Comparison of ENCODE assay signal across 1 cellular context in the genomic region with DNA sequence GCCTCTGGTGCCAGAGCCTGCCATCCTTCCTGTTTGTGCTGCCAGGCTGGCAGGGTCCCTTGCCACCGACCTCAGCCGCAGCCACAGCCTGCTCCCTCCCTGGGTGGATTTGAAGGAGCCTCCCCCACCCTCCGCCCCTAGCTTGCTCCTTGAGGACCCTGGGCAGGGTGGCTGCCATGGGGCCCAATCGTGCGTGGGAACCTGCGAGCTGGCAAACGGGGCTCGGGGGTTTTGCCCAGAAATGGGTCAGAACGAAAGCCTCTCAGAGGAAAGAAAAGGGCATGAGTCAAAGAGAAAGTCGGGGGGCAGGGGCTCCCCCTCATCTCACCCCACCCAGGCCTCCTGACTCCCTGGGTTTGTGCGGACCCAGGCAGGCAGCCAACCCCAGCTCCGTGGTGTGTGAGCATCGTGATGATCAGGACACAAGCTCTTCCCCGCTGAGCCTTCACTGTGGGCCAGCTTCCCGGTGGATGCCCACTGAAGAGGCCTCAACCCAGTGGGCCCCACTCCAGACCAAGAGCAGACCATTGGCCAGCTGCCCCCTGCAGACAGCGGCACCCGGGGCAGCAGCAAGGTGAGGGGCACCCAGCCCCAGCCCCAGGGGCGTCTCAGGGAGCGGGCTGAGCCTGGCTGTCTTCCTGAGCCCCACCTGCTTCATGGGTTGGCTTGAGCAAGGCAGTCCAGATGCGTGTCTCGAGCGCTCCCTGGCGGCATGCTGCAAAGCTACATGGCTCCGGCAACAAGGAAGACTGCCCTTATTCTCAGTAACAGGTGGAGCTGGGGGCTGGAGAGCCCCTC.
A peak's percentile ranks its signal among the peaks of the same experiment; 100 is the strongest.
TF ChIP-seq lines count a peak whose summit lies in the region.

No MANE protein-coding gene starts in this region.

TF ChIP-seq in HepG2, 621 proteins besides CTCF, POLR2A, EP300 and RAD21 (continued from another document and continues in another):
- TF ChIP-seq, protein P1, sequence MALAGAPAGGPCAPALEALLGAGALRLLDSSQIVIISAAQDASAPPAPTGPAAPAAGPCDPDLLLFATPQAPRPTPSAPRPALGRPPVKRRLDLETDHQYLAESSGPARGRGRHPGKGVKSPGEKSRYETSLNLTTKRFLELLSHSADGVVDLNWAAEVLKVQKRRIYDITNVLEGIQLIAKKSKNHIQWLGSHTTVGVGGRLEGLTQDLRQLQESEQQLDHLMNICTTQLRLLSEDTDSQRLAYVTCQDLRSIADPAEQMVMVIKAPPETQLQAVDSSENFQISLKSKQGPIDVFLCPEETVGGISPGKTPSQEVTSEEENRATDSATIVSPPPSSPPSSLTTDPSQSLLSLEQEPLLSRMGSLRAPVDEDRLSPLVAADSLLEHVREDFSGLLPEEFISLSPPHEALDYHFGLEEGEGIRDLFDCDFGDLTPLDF (CRISPR knock-in tag; IDR thresholded peaks at IDR 0.05): no peak
- TF ChIP-seq BHLHE40 (IDR thresholded peaks at IDR 0.05; ENCODE audit: low read length) (no peak), ZNF558 (CRISPR knock-in tag; IDR thresholded peaks at IDR 0.05; ENCODE audit: borderline replicate concordance) (no peak), REPIN1 (CRISPR knock-in tag; IDR thresholded peaks at IDR 0.05; ENCODE audit: borderline replicate concordance, low read depth) (no peak), ZNF768 (CRISPR knock-in tag; IDR thresholded peaks at IDR 0.05) (no peak), RBM39 (IDR thresholded peaks at IDR 0.05; ENCODE audit: low read depth, low read length, poor library complexity, severe bottlenecking) (peak; percentile 30), ZNF343 (CRISPR knock-in tag; IDR thresholded peaks at IDR 0.05) (no peak), PHB2 (IDR thresholded peaks at IDR 0.05; ENCODE audit: partially characterized antibody) (no peak), MLLT10 (CRISPR knock-in tag; IDR thresholded peaks at IDR 0.05) (no peak), CEBPG (CRISPR knock-in tag; IDR thresholded peaks at IDR 0.05) (0 out of 2 replicates have a peak, but pooled peaks have one; percentile 27), ZBTB38 (CRISPR knock-in tag; IDR thresholded peaks at IDR 0.05) (peak; percentile 34; the same call in 1 of the 2 replicates), ZNF451 (CRISPR knock-in tag; IDR thresholded peaks at IDR 0.05) (no peak), SMC3 (IDR thresholded peaks at IDR 0.05; ENCODE audit: low read length) (peak; percentile 68), KDM6A (CRISPR knock-in tag; IDR thresholded peaks at IDR 0.05; ENCODE audit: low read depth) (no peak), TOPORS (CRISPR knock-in tag; IDR thresholded peaks at IDR 0.05) (no peak), SAP130 (CRISPR knock-in tag; IDR thresholded peaks at IDR 0.05; ENCODE audit: low read depth) (peak; percentile 36), ZNF557 (CRISPR knock-in tag; IDR thresholded peaks at IDR 0.05) (no peak), ZKSCAN1 (IDR thresholded peaks at IDR 0.05; ENCODE audit: low read length) (no peak), ZFP1 (CRISPR knock-in tag; IDR thresholded peaks at IDR 0.05) (no peak), ZNF570 (CRISPR knock-in tag; IDR thresholded peaks at IDR 0.05; ENCODE audit: borderline replicate concordance) (no peak), EED (CRISPR knock-in tag; IDR thresholded peaks at IDR 0.05) (no peak), KLF11 (CRISPR knock-in tag; IDR thresholded peaks at IDR 0.05) (no peak), ZKSCAN8 (CRISPR knock-in tag; IDR thresholded peaks at IDR 0.05; ENCODE audit: borderline replicate concordance) (no peak), ZNF766 (CRISPR knock-in tag; IDR thresholded peaks at IDR 0.05; ENCODE audit: borderline replicate concordance) (no peak), SSRP1 (CRISPR knock-in tag; IDR thresholded peaks at IDR 0.05) (peak; percentile 25; the same call in 1 of the 2 replicates), SMAD9 (CRISPR knock-in tag; IDR thresholded peaks at IDR 0.05) (no peak), MATR3 (CRISPR knock-in tag; IDR thresholded peaks at IDR 0.05) (no peak), ZFAT (CRISPR knock-in tag; conservative IDR thresholded peaks at IDR 0.05) (no peak), ZNF33B (CRISPR knock-in tag; IDR thresholded peaks at IDR 0.05) (no peak), ZNF879 (CRISPR knock-in tag; IDR thresholded peaks at IDR 0.05) (no peak), FOXC1 (CRISPR knock-in tag; IDR thresholded peaks at IDR 0.05; ENCODE audit: borderline replicate concordance) (0 out of 2 replicates have a peak, but pooled peaks have one; percentile 50), POLR2AphosphoS2 (IDR thresholded peaks at IDR 0.05; ENCODE audit: low read depth, low read length) (no peak)
- TF ChIP-seq, protein P2, sequence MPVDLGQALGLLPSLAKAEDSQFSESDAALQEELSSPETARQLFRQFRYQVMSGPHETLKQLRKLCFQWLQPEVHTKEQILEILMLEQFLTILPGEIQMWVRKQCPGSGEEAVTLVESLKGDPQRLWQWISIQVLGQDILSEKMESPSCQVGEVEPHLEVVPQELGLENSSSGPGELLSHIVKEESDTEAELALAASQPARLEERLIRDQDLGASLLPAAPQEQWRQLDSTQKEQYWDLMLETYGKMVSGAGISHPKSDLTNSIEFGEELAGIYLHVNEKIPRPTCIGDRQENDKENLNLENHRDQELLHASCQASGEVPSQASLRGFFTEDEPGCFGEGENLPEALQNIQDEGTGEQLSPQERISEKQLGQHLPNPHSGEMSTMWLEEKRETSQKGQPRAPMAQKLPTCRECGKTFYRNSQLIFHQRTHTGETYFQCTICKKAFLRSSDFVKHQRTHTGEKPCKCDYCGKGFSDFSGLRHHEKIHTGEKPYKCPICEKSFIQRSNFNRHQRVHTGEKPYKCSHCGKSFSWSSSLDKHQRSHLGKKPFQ (CRISPR knock-in tag; IDR thresholded peaks at IDR 0.05; ENCODE audit: insufficient replicate concordance): no peak
- TF ChIP-seq, protein P3, sequence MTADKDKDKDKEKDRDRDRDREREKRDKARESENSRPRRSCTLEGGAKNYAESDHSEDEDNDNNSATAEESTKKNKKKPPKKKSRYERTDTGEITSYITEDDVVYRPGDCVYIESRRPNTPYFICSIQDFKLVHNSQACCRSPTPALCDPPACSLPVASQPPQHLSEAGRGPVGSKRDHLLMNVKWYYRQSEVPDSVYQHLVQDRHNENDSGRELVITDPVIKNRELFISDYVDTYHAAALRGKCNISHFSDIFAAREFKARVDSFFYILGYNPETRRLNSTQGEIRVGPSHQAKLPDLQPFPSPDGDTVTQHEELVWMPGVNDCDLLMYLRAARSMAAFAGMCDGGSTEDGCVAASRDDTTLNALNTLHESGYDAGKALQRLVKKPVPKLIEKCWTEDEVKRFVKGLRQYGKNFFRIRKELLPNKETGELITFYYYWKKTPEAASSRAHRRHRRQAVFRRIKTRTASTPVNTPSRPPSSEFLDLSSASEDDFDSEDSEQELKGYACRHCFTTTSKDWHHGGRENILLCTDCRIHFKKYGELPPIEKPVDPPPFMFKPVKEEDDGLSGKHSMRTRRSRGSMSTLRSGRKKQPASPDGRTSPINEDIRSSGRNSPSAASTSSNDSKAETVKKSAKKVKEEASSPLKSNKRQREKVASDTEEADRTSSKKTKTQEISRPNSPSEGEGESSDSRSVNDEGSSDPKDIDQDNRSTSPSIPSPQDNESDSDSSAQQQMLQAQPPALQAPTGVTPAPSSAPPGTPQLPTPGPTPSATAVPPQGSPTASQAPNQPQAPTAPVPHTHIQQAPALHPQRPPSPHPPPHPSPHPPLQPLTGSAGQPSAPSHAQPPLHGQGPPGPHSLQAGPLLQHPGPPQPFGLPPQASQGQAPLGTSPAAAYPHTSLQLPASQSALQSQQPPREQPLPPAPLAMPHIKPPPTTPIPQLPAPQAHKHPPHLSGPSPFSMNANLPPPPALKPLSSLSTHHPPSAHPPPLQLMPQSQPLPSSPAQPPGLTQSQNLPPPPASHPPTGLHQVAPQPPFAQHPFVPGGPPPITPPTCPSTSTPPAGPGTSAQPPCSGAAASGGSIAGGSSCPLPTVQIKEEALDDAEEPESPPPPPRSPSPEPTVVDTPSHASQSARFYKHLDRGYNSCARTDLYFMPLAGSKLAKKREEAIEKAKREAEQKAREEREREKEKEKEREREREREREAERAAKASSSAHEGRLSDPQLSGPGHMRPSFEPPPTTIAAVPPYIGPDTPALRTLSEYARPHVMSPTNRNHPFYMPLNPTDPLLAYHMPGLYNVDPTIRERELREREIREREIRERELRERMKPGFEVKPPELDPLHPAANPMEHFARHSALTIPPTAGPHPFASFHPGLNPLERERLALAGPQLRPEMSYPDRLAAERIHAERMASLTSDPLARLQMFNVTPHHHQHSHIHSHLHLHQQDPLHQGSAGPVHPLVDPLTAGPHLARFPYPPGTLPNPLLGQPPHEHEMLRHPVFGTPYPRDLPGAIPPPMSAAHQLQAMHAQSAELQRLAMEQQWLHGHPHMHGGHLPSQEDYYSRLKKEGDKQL (CRISPR knock-in tag; IDR thresholded peaks at IDR 0.05; ENCODE audit: low read depth): no peak
- TF ChIP-seq, protein P4, sequence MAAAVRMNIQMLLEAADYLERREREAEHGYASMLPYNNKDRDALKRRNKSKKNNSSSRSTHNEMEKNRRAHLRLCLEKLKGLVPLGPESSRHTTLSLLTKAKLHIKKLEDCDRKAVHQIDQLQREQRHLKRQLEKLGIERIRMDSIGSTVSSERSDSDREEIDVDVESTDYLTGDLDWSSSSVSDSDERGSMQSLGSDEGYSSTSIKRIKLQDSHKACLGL (CRISPR knock-in tag; IDR thresholded peaks at IDR 0.05): no peak
- TF ChIP-seq, protein P5, sequence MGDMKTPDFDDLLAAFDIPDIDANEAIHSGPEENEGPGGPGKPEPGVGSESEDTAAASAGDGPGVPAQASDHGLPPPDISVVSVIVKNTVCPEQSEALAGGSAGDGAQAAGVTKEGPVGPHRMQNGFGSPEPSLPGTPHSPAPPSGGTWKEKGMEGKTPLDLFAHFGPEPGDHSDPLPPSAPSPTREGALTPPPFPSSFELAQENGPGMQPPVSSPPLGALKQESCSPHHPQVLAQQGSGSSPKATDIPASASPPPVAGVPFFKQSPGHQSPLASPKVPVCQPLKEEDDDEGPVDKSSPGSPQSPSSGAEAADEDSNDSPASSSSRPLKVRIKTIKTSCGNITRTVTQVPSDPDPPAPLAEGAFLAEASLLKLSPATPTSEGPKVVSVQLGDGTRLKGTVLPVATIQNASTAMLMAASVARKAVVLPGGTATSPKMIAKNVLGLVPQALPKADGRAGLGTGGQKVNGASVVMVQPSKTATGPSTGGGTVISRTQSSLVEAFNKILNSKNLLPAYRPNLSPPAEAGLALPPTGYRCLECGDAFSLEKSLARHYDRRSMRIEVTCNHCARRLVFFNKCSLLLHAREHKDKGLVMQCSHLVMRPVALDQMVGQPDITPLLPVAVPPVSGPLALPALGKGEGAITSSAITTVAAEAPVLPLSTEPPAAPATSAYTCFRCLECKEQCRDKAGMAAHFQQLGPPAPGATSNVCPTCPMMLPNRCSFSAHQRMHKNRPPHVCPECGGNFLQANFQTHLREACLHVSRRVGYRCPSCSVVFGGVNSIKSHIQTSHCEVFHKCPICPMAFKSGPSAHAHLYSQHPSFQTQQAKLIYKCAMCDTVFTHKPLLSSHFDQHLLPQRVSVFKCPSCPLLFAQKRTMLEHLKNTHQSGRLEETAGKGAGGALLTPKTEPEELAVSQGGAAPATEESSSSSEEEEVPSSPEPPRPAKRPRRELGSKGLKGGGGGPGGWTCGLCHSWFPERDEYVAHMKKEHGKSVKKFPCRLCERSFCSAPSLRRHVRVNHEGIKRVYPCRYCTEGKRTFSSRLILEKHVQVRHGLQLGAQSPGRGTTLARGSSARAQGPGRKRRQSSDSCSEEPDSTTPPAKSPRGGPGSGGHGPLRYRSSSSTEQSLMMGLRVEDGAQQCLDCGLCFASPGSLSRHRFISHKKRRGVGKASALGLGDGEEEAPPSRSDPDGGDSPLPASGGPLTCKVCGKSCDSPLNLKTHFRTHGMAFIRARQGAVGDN (CRISPR knock-in tag; IDR thresholded peaks at IDR 0.05): peak; percentile 74
- TF ChIP-seq, protein P6, sequence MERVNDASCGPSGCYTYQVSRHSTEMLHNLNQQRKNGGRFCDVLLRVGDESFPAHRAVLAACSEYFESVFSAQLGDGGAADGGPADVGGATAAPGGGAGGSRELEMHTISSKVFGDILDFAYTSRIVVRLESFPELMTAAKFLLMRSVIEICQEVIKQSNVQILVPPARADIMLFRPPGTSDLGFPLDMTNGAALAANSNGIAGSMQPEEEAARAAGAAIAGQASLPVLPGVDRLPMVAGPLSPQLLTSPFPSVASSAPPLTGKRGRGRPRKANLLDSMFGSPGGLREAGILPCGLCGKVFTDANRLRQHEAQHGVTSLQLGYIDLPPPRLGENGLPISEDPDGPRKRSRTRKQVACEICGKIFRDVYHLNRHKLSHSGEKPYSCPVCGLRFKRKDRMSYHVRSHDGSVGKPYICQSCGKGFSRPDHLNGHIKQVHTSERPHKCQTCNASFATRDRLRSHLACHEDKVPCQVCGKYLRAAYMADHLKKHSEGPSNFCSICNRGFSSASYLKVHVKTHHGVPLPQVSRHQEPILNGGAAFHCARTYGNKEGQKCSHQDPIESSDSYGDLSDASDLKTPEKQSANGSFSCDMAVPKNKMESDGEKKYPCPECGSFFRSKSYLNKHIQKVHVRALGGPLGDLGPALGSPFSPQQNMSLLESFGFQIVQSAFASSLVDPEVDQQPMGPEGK (CRISPR knock-in tag; IDR thresholded peaks at IDR 0.05): peak; percentile 60
- TF ChIP-seq, protein P7, sequence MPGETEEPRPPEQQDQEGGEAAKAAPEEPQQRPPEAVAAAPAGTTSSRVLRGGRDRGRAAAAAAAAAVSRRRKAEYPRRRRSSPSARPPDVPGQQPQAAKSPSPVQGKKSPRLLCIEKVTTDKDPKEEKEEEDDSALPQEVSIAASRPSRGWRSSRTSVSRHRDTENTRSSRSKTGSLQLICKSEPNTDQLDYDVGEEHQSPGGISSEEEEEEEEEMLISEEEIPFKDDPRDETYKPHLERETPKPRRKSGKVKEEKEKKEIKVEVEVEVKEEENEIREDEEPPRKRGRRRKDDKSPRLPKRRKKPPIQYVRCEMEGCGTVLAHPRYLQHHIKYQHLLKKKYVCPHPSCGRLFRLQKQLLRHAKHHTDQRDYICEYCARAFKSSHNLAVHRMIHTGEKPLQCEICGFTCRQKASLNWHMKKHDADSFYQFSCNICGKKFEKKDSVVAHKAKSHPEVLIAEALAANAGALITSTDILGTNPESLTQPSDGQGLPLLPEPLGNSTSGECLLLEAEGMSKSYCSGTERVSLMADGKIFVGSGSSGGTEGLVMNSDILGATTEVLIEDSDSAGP (CRISPR knock-in tag; IDR thresholded peaks at IDR 0.05; ENCODE audit: borderline replicate concordance): peak; percentile 61
- TF ChIP-seq, protein P8, sequence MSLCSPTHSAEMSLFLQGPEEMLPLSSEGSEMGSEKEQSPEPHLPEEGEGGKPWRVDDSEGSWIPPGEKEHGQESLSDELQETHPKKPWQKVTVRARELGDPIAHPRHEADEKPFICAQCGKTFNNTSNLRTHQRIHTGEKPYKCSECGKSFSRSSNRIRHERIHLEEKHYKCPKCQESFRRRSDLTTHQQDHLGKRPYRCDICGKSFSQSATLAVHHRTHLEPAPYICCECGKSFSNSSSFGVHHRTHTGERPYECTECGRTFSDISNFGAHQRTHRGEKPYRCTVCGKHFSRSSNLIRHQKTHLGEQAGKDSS (CRISPR knock-in tag; IDR thresholded peaks at IDR 0.05; ENCODE audit: borderline replicate concordance, low read depth): 0 out of 2 replicates have a peak, but pooled peaks have one; percentile 54
- TF ChIP-seq, protein P9, sequence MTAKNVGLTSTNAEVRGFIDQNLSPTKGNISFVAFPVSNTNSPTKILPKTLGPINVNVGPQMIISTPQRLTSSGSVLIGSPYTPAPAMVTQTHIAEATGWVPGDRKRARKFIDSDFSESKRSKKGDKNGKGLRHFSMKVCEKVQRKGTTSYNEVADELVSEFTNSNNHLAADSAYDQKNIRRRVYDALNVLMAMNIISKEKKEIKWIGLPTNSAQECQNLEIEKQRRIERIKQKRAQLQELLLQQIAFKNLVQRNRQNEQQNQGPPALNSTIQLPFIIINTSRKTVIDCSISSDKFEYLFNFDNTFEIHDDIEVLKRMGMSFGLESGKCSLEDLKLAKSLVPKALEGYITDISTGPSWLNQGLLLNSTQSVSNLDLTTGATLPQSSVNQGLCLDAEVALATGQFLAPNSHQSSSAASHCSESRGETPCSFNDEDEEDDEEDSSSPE (CRISPR knock-in tag; IDR thresholded peaks at IDR 0.05): no peak
